Comparison of ENCODE assay signal across 17 cellular contexts in the genomic region with DNA sequence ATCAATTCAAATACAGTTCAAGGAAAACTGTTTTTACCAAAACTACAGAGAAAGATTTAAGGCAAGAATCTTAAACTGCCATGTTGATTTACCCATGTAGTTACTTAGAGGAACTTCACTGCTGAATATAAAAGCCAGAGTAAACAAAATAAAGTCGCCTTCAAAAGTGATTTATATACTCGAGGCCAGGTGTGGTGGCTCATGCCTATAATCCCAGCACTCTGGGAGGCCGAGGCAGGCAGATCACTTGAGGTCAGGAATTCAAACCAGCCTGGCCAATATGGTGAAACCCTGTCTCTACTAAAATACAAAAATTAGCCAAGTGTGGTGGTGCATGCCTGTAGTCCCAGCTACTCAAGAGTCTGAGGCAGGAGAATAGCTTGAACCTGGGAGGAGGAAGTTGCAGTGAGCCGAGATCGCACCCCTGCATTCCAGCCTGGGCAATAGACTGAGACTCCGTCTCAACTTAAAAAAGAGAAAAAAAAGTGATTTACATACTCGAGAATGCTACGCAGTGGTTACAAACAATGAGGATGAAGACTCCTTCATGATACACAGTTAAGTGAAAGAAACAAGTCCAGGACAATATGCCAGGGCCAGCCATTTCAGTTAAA. TPM values are rescaled to one million over a fixed set of nuclear protein-coding genes. Genes with fewer than 3 reads are reported as not detected.
DNase-seq lines count a peak whose midpoint lies in the region; ATAC-seq and TF ChIP-seq lines count a peak whose summit lies in the region.
"Had no signal": no experiment of that assay in that cellular context is flagged by ENCODE, and none has a peak within 500 bp of the region (broad histone marks: within the 10 kb centered on the region; RNA-seq: fewer than 3 reads in every experiment).

No MANE protein-coding gene starts in this region.

- CTCF ChIA-PET in T-cell (lab: Charles Lee): no interaction called here

- POLR2A ChIA-PET in T-cell (lab: Charles Lee): no interaction called here

- H3K27ac ChIP-seq in WERI-Rb-1: no peak overlapping the region
- H3K27ac ChIP-seq: 22Rv1 had no signal

- H3K9me3 ChIP-seq in WERI-Rb-1 (ENCODE audit: severe bottlenecking) (no peaks in the 10 kb centered on the region), mucosa of descending colon (no peaks in the 10 kb centered on the region), HAP-1 (no peaks in the 10 kb centered on the region)

- no peaks in the 10 kb centered on the region for H3K9me3 Mint-ChIP-seq in T-cell
- H3K9me3 Mint-ChIP-seq: CD8-positive, alpha-beta T cell had no signal

- peaks cover 5% of the 10 kb centered on the region for H3K4me1 ChIP-seq in mucosa of descending colon (ENCODE audit: low read depth)
- H3K4me1 ChIP-seq in HAP-1: no peaks in the 10 kb centered on the region; the same call in 1 of the 2 replicates

- ATAC-seq in mucosa of descending colon: peak; percentile 67
- no peak for ATAC-seq in T-cell (replicated peaks in 1 of 4)
- ATAC-seq: CD8-positive, alpha-beta T cell; HCT116 had no signal

- H3K4me3 ChIP-seq in WERI-Rb-1 (ENCODE audit: low read depth, low read length): no peak overlapping the region
- H3K4me3 ChIP-seq in mucosa of descending colon: no peak overlapping the region
- H3K4me3 ChIP-seq in HAP-1: no peak overlapping the region

- no peak overlapping the region for H3K27ac Mint-ChIP-seq in T-cell
- H3K27ac Mint-ChIP-seq: CD14-positive monocyte; CD8-positive, alpha-beta T cell; IgD-negative memory B cell had no signal

- peak; percentile 39 for DNase-seq in NCI-H510A treated with DMSO at 0.1 percent for 48 hours (lab: John Stamatoyannopoulos, UW)
- no peak for DNase-seq in NCI-H510A (lab: John Stamatoyannopoulos, UW)
- peak; percentile 18 for DNase-seq in WERI-Rb-1
- DNase-seq in mucosa of descending colon: peak in 2 of 3 donors; percentile 37 to 44
- DNase-seq in T-cell: no peak
- DNase-seq in HAP-1 (ENCODE audit: low spot score in 2 of 2): no peak
- no peak for DNase-seq in stimulated activated CD4-positive, alpha-beta T cell treated with anti-CD3 and anti-CD28 coated beads, Interleukin-15, amount 100 ng/mL, for 24 hours
- DNase-seq in SIG-M5 (lab: John Stamatoyannopoulos, UW): no peak
- DNase-seq: CD8-positive, alpha-beta T cell; COR-L47; DMS153; DMS79 treated with DMSO at 0.1 percent for 48 hours; EL had no signal

- TF ChIP-seq CTCF in WERI-Rb-1 (IDR thresholded peaks at IDR 0.05; ENCODE audit: low read depth, low read length) (no peak), mucosa of descending colon (IDR thresholded peaks at IDR 0.05) (no peak)

- intact Hi-C loops in mucosa of descending colon (cut with DNase I, micrococcal nuclease): no loop called here

- no peak overlapping the region for H3K4me3 Mint-ChIP-seq in T-cell
- H3K4me3 Mint-ChIP-seq: CD14-positive monocyte; CD8-positive, alpha-beta T cell had no signal

- no peaks in the 10 kb centered on the region for H3K36me3 Mint-ChIP-seq in T-cell
- H3K36me3 Mint-ChIP-seq: CD14-positive monocyte; CD8-positive, alpha-beta T cell had no signal

- in situ Hi-C loops in HAP-1 (cut with MboI; ENCODE audit: low sequenced_read_pairs): no loop called here

- H3K27me3 Mint-ChIP-seq in T-cell: peaks cover 16 to 32% of the 10 kb centered on the region in 2 donors

- peaks cover 0 to 5% (median 0%) of the 10 kb centered on the region in 3 donors for H3K4me1 Mint-ChIP-seq in T-cell
- H3K4me1 Mint-ChIP-seq: CD14-positive monocyte had no signal

- H3K36me3 ChIP-seq in WERI-Rb-1 (no peaks in the 10 kb centered on the region), mucosa of descending colon (ENCODE audit: low read depth) (no peaks in the 10 kb centered on the region), HAP-1 (replicated peaks) (no peaks in the 10 kb centered on the region)

- H3K27me3 ChIP-seq in WERI-Rb-1 (ENCODE audit: insufficient read depth, low read depth, severe bottlenecking) (no peaks in the 10 kb centered on the region), HAP-1 (ENCODE audit: low read depth) (no peaks in the 10 kb centered on the region)

RNA-seq across cellular contexts. Expression of a gene that starts 54.1 kb away (rescaled TPM):
- total RNA-seq in mucosa of descending colon (10 to 100 TPM; 19.3 to 20.8 (median 20.3) TPM), T-cell (10 to 100 TPM; 26.7 to 32.9 (median 27.5) TPM)

Comparison
In these comparisons a context has a peak if more than half of its experiments do, and no peak if none do; other contexts are left out.
1. DNase-seq: peak in NCI-H510A treated with DMSO at 0.1 percent for 48 hours (single experiment), WERI-Rb-1 (single experiment) and mucosa of descending colon (2 of 3); none in NCI-H510A (single experiment), T-cell (0 of 34), HAP-1 (0 of 2), stimulated activated CD4-positive, alpha-beta T cell treated with anti-CD3 and anti-CD28 coated beads, Interleukin-15, amount 100 ng/mL, for 24 hours (single experiment) and SIG-M5 (single experiment).